In genomic region chr9:129357773-129358250, GRCh38 we compare ENCODE assay signal across 24 cellular contexts.
"Had no signal": no experiment of that assay in that cellular context is flagged by ENCODE, and none has a peak within 500 bp of the region (broad histone marks: within the 10 kb centered on the region; RNA-seq: fewer than 3 reads in every experiment).

No MANE protein-coding gene starts in this region.

- H3K4me3 ChIP-seq: esophagus squamous epithelium, gastroesophageal sphincter had no signal

- H3K36me3 ChIP-seq: brain microvascular endothelial cell, esophagus squamous epithelium, gastroesophageal sphincter had no signal

- ATAC-seq: activated CD4-positive, alpha-beta T cell treated with anti-CD3 and anti-CD28 coated beads for 36 hours; activated CD8-positive, alpha-beta memory T cell treated with anti-CD3 and anti-CD28 coated beads, Interleukin-2, amount 10 ng/mL, durations not matched to agents 7 days and 5 days; activated CD8-positive, alpha-beta T cell treated with anti-CD3 and anti-CD28 coated beads, Interleukin-2, amount 10 ng/mL, durations not matched to agents 7 days and 5 days; activated naive CD4-positive, alpha-beta T cell treated with anti-CD3 and anti-CD28 coated beads, Interleukin-2, amount 50 U/mL, for 72 hours; gastroesophageal sphincter had no signal

- H3K27me3 ChIP-seq: brain microvascular endothelial cell, esophagus squamous epithelium, gastroesophageal sphincter had no signal

- DNase-seq: activated CD4-positive, alpha-beta memory T cell treated with anti-CD3 and anti-CD28 coated beads for 36 hours; activated CD4-positive, alpha-beta T cell treated with anti-CD3 and anti-CD28 coated beads for 36 hours; activated CD4-positive, alpha-beta T cell treated with anti-CD3 and anti-CD28 coated beads, Interleukin-2, amount 10 ng/mL, durations not matched to agents 24 days and 14 days; activated CD4-positive, CD25-positive, alpha-beta regulatory T cell; activated CD4-positive, CD25-positive, alpha-beta regulatory T cell treated with anti-CD3 and anti-CD28 coated beads, Interleukin-2, amount 50 U/mL, for 72 hours; activated CD8-positive, alpha-beta memory T cell treated with anti-CD3 and anti-CD28 coated beads, Interleukin-2, amount 10 ng/mL, durations not matched to agents 7 days and 5 days; activated CD8-positive, alpha-beta memory T cell treated with anti-CD3 and anti-CD28 coated beads, Interleukin-2, amount 50 U/mL, for 4 hours; activated CD8-positive, alpha-beta T cell treated with anti-CD3 and anti-CD28 coated beads, Interleukin-2, amount 10 ng/mL, durations not matched to agents 7 days and 5 days; activated gamma-delta T cell; activated naive CD4-positive, alpha-beta T cell; activated naive CD4-positive, alpha-beta T cell treated with anti-CD3 and anti-CD28 coated beads, Interleukin-2, amount 10 ng/mL, durations not matched to agents 7 days and 5 days; activated naive CD8-positive, alpha-beta T cell treated with anti-CD3 and anti-CD28 coated beads, Interleukin-2, amount 10 ng/mL, durations not matched to agents 7 days and 5 days; activated T-cell treated with anti-CD3 and anti-CD28 coated beads, Interleukin-2, amount 50 U/mL, for 1 hour; activated T-cell treated with anti-CD3 and anti-CD28 coated beads, Interleukin-2, amount 50 U/mL, for 48 hours; brain microvascular endothelial cell; cortex of kidney; dermis blood vessel endothelial cell; effector CD4-positive, alpha-beta T cell; esophagus squamous epithelium; foreskin melanocyte; T-helper 2 cell had no signal

- H3K27ac ChIP-seq: brain microvascular endothelial cell, epithelial cell of prostate, esophagus squamous epithelium, gastroesophageal sphincter had no signal
